ENCODE assay signal across 8 cellular contexts in genomic region chr16:67395458-67396158, GRCh38. TPM values are rescaled to one million over a fixed set of nuclear protein-coding genes. Genes with fewer than 3 reads are reported as not detected.
DNase-seq lines count a peak whose midpoint lies in the region; TF ChIP-seq lines count a peak whose summit lies in the region.

No MANE protein-coding gene starts in this region.

- DNase-seq in DMS53 (lab: John Stamatoyannopoulos, UW) (peak; percentile 79), NCI-H2107 (lab: John Stamatoyannopoulos, UW) (peak; percentile 90), coronary artery (ENCODE audit: low spot score) (no peak), osteoblast (ENCODE audit: insufficient read length, low spot score, missing footprints) (peak; percentile 94), midbrain (lab: John Stamatoyannopoulos, UW) (no peak), MV-4-11 (lab: John Stamatoyannopoulos, UW) (no peak), pons (ENCODE audit: low spot score) (no peak)
- no peak for DNase-seq in activated CD4-positive, alpha-beta T cell treated with anti-CD3 and anti-CD28 coated beads for 1 hour

- H3K4me1 ChIP-seq in osteoblast (ENCODE audit: insufficient read depth, low read length): peaks cover 19% of the 10 kb centered on the region

- H2AFZ ChIP-seq in osteoblast (ENCODE audit: low read length): no peak overlapping the region

- no peaks in the 10 kb centered on the region for H3K36me3 ChIP-seq in osteoblast (ENCODE audit: insufficient read depth, low read length)

- H3K27ac ChIP-seq in coronary artery (peak overlapping the region in 1 of 2 donors; percentile 69), osteoblast (ENCODE audit: low read depth, low read length) (no peak overlapping the region)

- no peak overlapping the region for H3K4me2 ChIP-seq in osteoblast (ENCODE audit: insufficient read depth, low read length)

- H3K9me3 ChIP-seq in osteoblast (ENCODE audit: low read depth, low read length): no peaks in the 10 kb centered on the region

- TF ChIP-seq CTCF in coronary artery (IDR thresholded peaks at IDR 0.05) (no peak), osteoblast (IDR thresholded peaks at IDR 0.05; ENCODE audit: extremely low read depth, low read depth, low read length) (no peak)

- H3K4me3 ChIP-seq in coronary artery: peak overlapping the region; percentile 4
- no peak overlapping the region for H3K4me3 ChIP-seq in osteoblast (ENCODE audit: insufficient read depth, low read length)

- H3K79me2 ChIP-seq in osteoblast (ENCODE audit: insufficient read depth, low read length): no peaks in the 10 kb centered on the region

- peaks cover 4% of the 10 kb centered on the region for H4K20me1 ChIP-seq in osteoblast (ENCODE audit: insufficient read depth, low read length)

- H3K27me3 ChIP-seq in osteoblast (ENCODE audit: insufficient read depth, low read length): peaks cover 19% of the 10 kb centered on the region

RNA-seq across cellular contexts. Expression of gene TPPP3, which starts 2.3 kb away (rescaled TPM):
- 0.59 and 0.72 TPM in 2 replicates for total RNA-seq in osteoblast

RNA-seq across cellular contexts. Expression of gene ZDHHC1, which starts 20.7 kb away (rescaled TPM):
- 9.0 and 13.3 TPM in 2 replicates for total RNA-seq in osteoblast

RNA-seq across cellular contexts. Expression of gene HSD11B2, which starts 35.3 kb away (rescaled TPM):
- total RNA-seq in osteoblast: not detected in 2 replicates

Comparison
In these comparisons a context has a peak if more than half of its experiments do, and no peak if none do; other contexts are left out.
1. DNase-seq: peak in DMS53 (single experiment), NCI-H2107 (single experiment) and osteoblast (single experiment); none in coronary artery (single experiment), midbrain (single experiment), activated CD4-positive, alpha-beta T cell treated with anti-CD3 and anti-CD28 coated beads for 1 hour (single experiment), MV-4-11 (single experiment) and pons (single experiment).